In the genomic region with DNA sequence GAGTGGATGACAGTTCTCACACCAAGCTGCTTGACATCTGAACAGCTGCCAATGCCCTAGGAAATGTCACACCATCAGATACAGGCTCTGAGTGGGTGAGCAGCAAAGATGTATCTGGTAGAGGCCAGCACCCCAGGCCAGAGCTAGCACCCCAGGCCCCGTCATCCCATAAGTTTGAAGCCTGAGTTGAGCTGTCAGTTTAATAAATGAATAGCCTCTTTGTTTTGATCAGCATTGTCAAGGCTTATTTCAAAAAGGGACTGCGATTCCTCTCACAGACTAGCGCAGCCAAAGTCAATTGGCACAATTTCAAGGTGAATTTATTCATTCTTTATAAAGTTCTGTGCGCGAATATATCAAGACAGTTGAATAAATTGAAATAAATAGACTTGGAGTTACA, we compare ENCODE assay signal across 32 cellular contexts.
"Had no signal": no experiment of that assay in that cellular context is flagged by ENCODE, and none has a peak within 500 bp of the region (broad histone marks: within the 10 kb centered on the region; RNA-seq: fewer than 3 reads in every experiment).

No MANE protein-coding gene starts in this region.

- H3K4me1 Mint-ChIP-seq: activated CD4-positive, alpha-beta T cell treated with anti-CD3 and anti-CD28 coated beads, Interleukin-2, amount 10 ng/mL, durations not matched to agents 24 days and 14 days; activated naive CD4-positive, alpha-beta T cell treated with anti-CD3 and anti-CD28 coated beads, Interleukin-2, amount 50 U/mL, for 24 hours; activated naive CD8-positive, alpha-beta T cell treated with anti-CD3 and anti-CD28 coated beads, Interleukin-2, amount 10 ng/mL, durations not matched to agents 7 days and 5 days had no signal

- H3K27ac Mint-ChIP-seq: activated CD4-positive, alpha-beta T cell treated with anti-CD3 and anti-CD28 coated beads, Interleukin-2, amount 10 ng/mL, durations not matched to agents 24 days and 14 days; activated CD8-positive, alpha-beta T cell treated with anti-CD3 and anti-CD28 coated beads, Interleukin-2, amount 10 ng/mL, durations not matched to agents 7 days and 5 days; activated naive CD4-positive, alpha-beta T cell treated with anti-CD3 and anti-CD28 coated beads, Interleukin-2, amount 50 U/mL, for 24 hours; activated naive CD8-positive, alpha-beta T cell treated with anti-CD3 and anti-CD28 coated beads, Interleukin-2, amount 10 ng/mL, durations not matched to agents 7 days and 5 days; activated T-cell treated with anti-CD3 and anti-CD28 coated beads, Interleukin-2, amount 50 U/mL, for 24 hours; activated T-helper 2 cell treated with anti-CD3 and anti-CD28 coated beads, Interferon-gamma antibody, Interleukin-2, Interleukin-4, amounts not matched to agents 10 μg/mL and 5 μg/mL and 100 μg/mL, durations not matched to agents 14 hours and 24 hours and 36 hours; T-helper 1 cell treated with Interleukin-12 subunit alpha and Interleukin-12 subunit beta and Interleukin-4 antibody, amounts not matched to agents 30 μg/mL and 1 μg/mL, for 36 hours; T-helper 2 cell treated with Interferon-gamma antibody and Interleukin-4, amounts not matched to agents 5 μg/mL and 100 μg/mL, for 36 hours had no signal

- H3K4me1 ChIP-seq: ascending aorta, body of pancreas, breast epithelium had no signal

- ATAC-seq: activated CD8-positive, alpha-beta T cell treated with anti-CD3 and anti-CD28 coated beads, Interleukin-2, amount 10 ng/mL, durations not matched to agents 7 days and 5 days; body of pancreas; Right ventricle myocardium inferior had no signal

- H3K27me3 Mint-ChIP-seq: activated CD4-positive, alpha-beta T cell treated with anti-CD3 and anti-CD28 coated beads, Interleukin-2, amount 10 ng/mL, durations not matched to agents 24 days and 14 days; activated naive CD4-positive, alpha-beta T cell treated with anti-CD3 and anti-CD28 coated beads, Interleukin-2, amount 50 U/mL, for 24 hours; activated naive CD8-positive, alpha-beta T cell treated with anti-CD3 and anti-CD28 coated beads, Interleukin-2, amount 10 ng/mL, durations not matched to agents 7 days and 5 days; activated T-cell treated with anti-CD3 and anti-CD28 coated beads, Interleukin-2, amount 50 U/mL, for 24 hours had no signal

- DNase-seq: activated CD4-positive, alpha-beta T cell treated with anti-CD3 and anti-CD28 coated beads, Interleukin-2, amount 10 ng/mL, durations not matched to agents 24 days and 14 days; activated CD4-positive, alpha-beta T cell treated with anti-CD3 and anti-CD28 coated beads, Interleukin-2, amount 50 U/mL, for 48 hours; activated CD8-positive, alpha-beta T cell treated with anti-CD3 and anti-CD28 coated beads, Interleukin-2, amount 10 ng/mL, durations not matched to agents 7 days and 5 days; activated gamma-delta T cell; activated naive CD4-positive, alpha-beta T cell treated with Interleukin-2 at 50 U/mL for 16 hours; activated naive CD8-positive, alpha-beta T cell treated with anti-CD3 and anti-CD28 coated beads, Interleukin-2, amount 10 ng/mL, durations not matched to agents 7 days and 5 days; activated T-cell treated with anti-CD3 and anti-CD28 coated beads, Interleukin-2, amount 50 U/mL, for 24 hours; body of pancreas; MM.1S; MV-4-11; NCI-H1092; NCI-H1436 treated with DMSO at 0.1 percent for 48 hours; NCI-H1694 treated with DMSO at 0.1 percent for 48 hours; NCI-H2029; NCI-H2107; NCI-H2171 treated with DMSO at 0.1 percent for 48 hours; NCI-H2227 treated with DMSO at 0.1 percent for 48 hours; NCI-H446 treated with DMSO at 0.1 percent for 48 hours; NCI-H524; NCI-H69; NCI-H82; NK-92 treated with Interleukin-12 subunit alpha and Interleukin-12 subunit beta, amount 100 ng/mL, for 24 hours; PC-9 had no signal

- H3K4me3 ChIP-seq: ascending aorta, body of pancreas, breast epithelium, PC-9 had no signal

- H3K27ac ChIP-seq: ascending aorta, body of pancreas, breast epithelium, KMS-11, PC-9, RWPE1 had no signal

- H3K4me2 ChIP-seq: KMS-11, PC-9 had no signal

- H2AFZ ChIP-seq: PC-9 had no signal

- H3K9ac ChIP-seq: KMS-11 had no signal

- H3K9me3 ChIP-seq: ascending aorta, body of pancreas, breast epithelium had no signal

- H3K27me3 ChIP-seq: ascending aorta, body of pancreas, breast epithelium had no signal

- H3K4me3 Mint-ChIP-seq: activated CD4-positive, alpha-beta T cell treated with anti-CD3 and anti-CD28 coated beads, Interleukin-2, amount 10 ng/mL, durations not matched to agents 24 days and 14 days; activated CD8-positive, alpha-beta T cell treated with anti-CD3 and anti-CD28 coated beads, Interleukin-2, amount 10 ng/mL, durations not matched to agents 7 days and 5 days; activated naive CD4-positive, alpha-beta T cell treated with anti-CD3 and anti-CD28 coated beads, Interleukin-2, amount 50 U/mL, for 24 hours; activated naive CD8-positive, alpha-beta T cell treated with anti-CD3 and anti-CD28 coated beads, Interleukin-2, amount 10 ng/mL, durations not matched to agents 7 days and 5 days; activated T-cell treated with anti-CD3 and anti-CD28 coated beads, Interleukin-2, amount 50 U/mL, for 24 hours; T-helper 1 cell treated with Interleukin-12 subunit alpha and Interleukin-12 subunit beta and Interleukin-4 antibody, amounts not matched to agents 30 μg/mL and 1 μg/mL, for 36 hours; T-helper 2 cell treated with Interferon-gamma antibody and Interleukin-4, amounts not matched to agents 5 μg/mL and 100 μg/mL, for 36 hours had no signal

- H3K36me3 Mint-ChIP-seq: activated naive CD4-positive, alpha-beta T cell treated with anti-CD3 and anti-CD28 coated beads, Interleukin-2, amount 50 U/mL, for 24 hours; activated naive CD8-positive, alpha-beta T cell treated with anti-CD3 and anti-CD28 coated beads, Interleukin-2, amount 10 ng/mL, durations not matched to agents 7 days and 5 days had no signal

- H3K9me3 Mint-ChIP-seq: activated CD4-positive, alpha-beta T cell treated with anti-CD3 and anti-CD28 coated beads, Interleukin-2, amount 10 ng/mL, durations not matched to agents 24 days and 14 days; activated naive CD4-positive, alpha-beta T cell treated with anti-CD3 and anti-CD28 coated beads, Interleukin-2, amount 50 U/mL, for 24 hours; T-helper 1 cell treated with Interleukin-12 subunit alpha and Interleukin-12 subunit beta and Interleukin-4 antibody, amounts not matched to agents 30 μg/mL and 1 μg/mL, for 36 hours had no signal

- H3K36me3 ChIP-seq: ascending aorta, breast epithelium had no signal
